1 cellular context compared by ENCODE assay signal in genomic region chr11:86135319-86135714, GRCh38.
TF ChIP-seq lines count a peak whose summit lies in the region.

No MANE protein-coding gene starts in this region.

TF ChIP-seq in HepG2, 621 proteins besides CTCF, POLR2A, EP300 and RAD21 (continued from another document):
- no peak for TF ChIP-seq RERE (CRISPR knock-in tag; IDR thresholded peaks at IDR 0.05; ENCODE audit: low read depth)
- no peak for TF ChIP-seq ZBTB1 (CRISPR knock-in tag; IDR thresholded peaks at IDR 0.05; ENCODE audit: borderline replicate concordance)
- no peak for TF ChIP-seq KDM5A (IDR thresholded peaks at IDR 0.05; ENCODE audit: borderline replicate concordance, low read length)
- TF ChIP-seq ARID3A (IDR thresholded peaks at IDR 0.05; ENCODE audit: low read depth, low read length): no peak
- TF ChIP-seq, protein P1, sequence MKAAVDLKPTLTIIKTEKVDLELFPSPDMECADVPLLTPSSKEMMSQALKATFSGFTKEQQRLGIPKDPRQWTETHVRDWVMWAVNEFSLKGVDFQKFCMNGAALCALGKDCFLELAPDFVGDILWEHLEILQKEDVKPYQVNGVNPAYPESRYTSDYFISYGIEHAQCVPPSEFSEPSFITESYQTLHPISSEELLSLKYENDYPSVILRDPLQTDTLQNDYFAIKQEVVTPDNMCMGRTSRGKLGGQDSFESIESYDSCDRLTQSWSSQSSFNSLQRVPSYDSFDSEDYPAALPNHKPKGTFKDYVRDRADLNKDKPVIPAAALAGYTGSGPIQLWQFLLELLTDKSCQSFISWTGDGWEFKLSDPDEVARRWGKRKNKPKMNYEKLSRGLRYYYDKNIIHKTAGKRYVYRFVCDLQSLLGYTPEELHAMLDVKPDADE (CRISPR knock-in tag; IDR thresholded peaks at IDR 0.05): no peak
